Comparison of ENCODE assay signal across 1 cellular context in the genomic region with DNA sequence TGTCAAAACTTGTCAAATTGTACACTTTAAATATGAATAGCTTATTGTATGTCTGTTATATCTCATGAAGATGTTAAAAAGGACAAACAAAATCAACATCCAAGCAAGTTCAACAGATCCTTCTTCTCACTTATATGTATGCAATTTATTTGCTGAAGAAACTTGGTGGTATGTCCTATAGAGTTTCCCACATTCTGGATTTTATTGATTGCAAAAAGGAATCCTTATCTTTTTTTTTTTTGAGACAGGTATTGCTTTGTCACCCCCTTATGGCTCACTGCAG.
TF ChIP-seq lines count a peak whose summit lies in the region.

No MANE protein-coding gene starts in this region.

TF ChIP-seq in endothelial cell of umbilical vein, 7 proteins besides CTCF, POLR2A, EP300 and RAD21:
- TF ChIP-seq MYC (IDR thresholded peaks at IDR 0.05; ENCODE audit: low read depth, low read length) (no peak), GATA2 (IDR thresholded peaks at IDR 0.05; ENCODE audit: insufficient read depth, insufficient read length, low read depth, low read length) (no peak), POLR2AphosphoS5 (IDR thresholded peaks at IDR 0.05; ENCODE audit: insufficient read depth, low read depth, low read length) (no peak), FOS (IDR thresholded peaks at IDR 0.05; ENCODE audit: borderline replicate concordance, insufficient read depth, low read length) (no peak), EZH2 (IDR thresholded peaks at IDR 0.05; ENCODE audit: borderline replicate concordance, low read depth, low read length, severe bottlenecking) (no peak)
- TF ChIP-seq, protein P1, sequence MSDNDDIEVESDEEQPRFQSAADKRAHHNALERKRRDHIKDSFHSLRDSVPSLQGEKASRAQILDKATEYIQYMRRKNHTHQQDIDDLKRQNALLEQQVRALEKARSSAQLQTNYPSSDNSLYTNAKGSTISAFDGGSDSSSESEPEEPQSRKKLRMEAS (IDR thresholded peaks at IDR 0.05; ENCODE audit: insufficient read depth, insufficient read length) = no peak
